Comparison of ENCODE assay signal across 15 cellular contexts in the genomic region with DNA sequence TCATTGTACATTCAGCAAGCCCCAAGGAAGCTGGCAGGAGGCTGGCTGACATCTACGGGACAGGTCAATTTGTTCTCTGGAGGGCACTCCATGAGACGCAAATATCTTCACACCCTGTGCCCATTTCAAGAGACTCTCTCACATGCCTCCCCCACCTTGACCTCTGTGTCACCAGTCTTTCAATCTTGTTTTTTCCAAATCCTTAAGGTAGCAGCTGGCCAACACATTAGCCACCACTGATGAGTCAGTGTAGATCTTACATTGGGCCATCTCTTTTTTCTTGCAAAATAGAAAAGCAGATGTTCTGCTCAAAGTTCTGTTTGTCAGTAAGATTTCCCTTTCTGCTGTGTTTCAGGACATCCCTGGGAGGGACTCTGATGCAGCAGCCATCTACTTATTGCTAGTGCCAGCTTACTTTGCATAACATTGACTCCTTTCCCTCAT. TPM values are rescaled to one million over a fixed set of nuclear protein-coding genes. Genes with fewer than 3 reads are reported as not detected.
DNase-seq lines count a peak whose midpoint lies in the region; ATAC-seq and TF ChIP-seq lines count a peak whose summit lies in the region.
"Had no signal": no experiment of that assay in that cellular context is flagged by ENCODE, and none has a peak within 500 bp of the region (broad histone marks: within the 10 kb centered on the region; RNA-seq: fewer than 3 reads in every experiment).

No MANE protein-coding gene starts in this region.

- H3K9me3 ChIP-seq in gastrocnemius medialis, result no peaks in the 10 kb centered on the region
- H3K9me3 ChIP-seq: BE2C had no signal

- CTCF ChIA-PET in WTC11 (lab: Charles Lee), result no interaction called here

- H3K4me3 Mint-ChIP-seq in activated T-cell treated with anti-CD3 and anti-CD28 coated beads, Interleukin-2, amount 50 U/mL, for 4 hours, result peak overlapping the region; percentile 19
- H3K4me3 Mint-ChIP-seq in WTC11, result no peak overlapping the region

- POLR2A ChIA-PET in WTC11 (lab: Charles Lee), result no interaction called here

- H3K27ac ChIP-seq in gastrocnemius medialis (peak overlapping the region in 2 of 4 donors; percentile 29 to 46), substantia nigra (ENCODE audit: low read depth, low read length, poor library complexity, severe bottlenecking) (no peak overlapping the region)
- H3K27ac ChIP-seq: adrenal gland, dorsolateral prefrontal cortex, KMS-11 had no signal

- peaks cover 36% of the 10 kb centered on the region for H3K4me1 Mint-ChIP-seq in activated T-cell treated with anti-CD3 and anti-CD28 coated beads, Interleukin-2, amount 50 U/mL, for 4 hours (ENCODE audit: low read depth)
- H3K4me1 Mint-ChIP-seq in WTC11, result peaks cover 32% of the 10 kb centered on the region

- H3K27me3 ChIP-seq in gastrocnemius medialis, result peaks cover 3 to 16% (median 7%) of the 10 kb centered on the region in 3 donors
- H3K27me3 ChIP-seq: BE2C had no signal

- intact Hi-C loops in gastrocnemius medialis (cut with DNase I; ENCODE audit: low total_unique reads), result no loop called here

- ATAC-seq in activated T-cell treated with anti-CD3 and anti-CD28 coated beads, Interleukin-2, amount 50 U/mL, for 4 hours, result no peak
- ATAC-seq in gastrocnemius medialis, result peak; percentile 58 to 66
- ATAC-seq in WTC11, result no peak

- no peak for TF ChIP-seq POLR2A in gastrocnemius medialis (IDR thresholded peaks at IDR 0.05)

- H3K27me3 Mint-ChIP-seq in activated T-cell treated with anti-CD3 and anti-CD28 coated beads, Interleukin-2, amount 50 U/mL, for 4 hours (ENCODE audit: low read depth), result no peaks in the 10 kb centered on the region
- peaks cover 40% of the 10 kb centered on the region for H3K27me3 Mint-ChIP-seq in WTC11 (ENCODE audit: low read depth)

- no peaks in the 10 kb centered on the region for H3K36me3 ChIP-seq in gastrocnemius medialis
- H3K36me3 ChIP-seq: adrenal gland, BE2C had no signal

- H3K4me1 ChIP-seq in gastrocnemius medialis, result peaks cover 4 to 5% of the 10 kb centered on the region in 2 donors
- H3K4me1 ChIP-seq: BE2C had no signal

- peaks cover 4% of the 10 kb centered on the region for H3K36me3 Mint-ChIP-seq in activated T-cell treated with anti-CD3 and anti-CD28 coated beads, Interleukin-2, amount 50 U/mL, for 4 hours (ENCODE audit: insufficient read depth)
- H3K36me3 Mint-ChIP-seq in WTC11, result peaks cover 23% of the 10 kb centered on the region

- no peak for TF ChIP-seq CTCF in epithelial cell of esophagus (IDR thresholded peaks at IDR 0.05; ENCODE audit: insufficient read depth, low read depth, low read length, missing control alignments)
- TF ChIP-seq CTCF in gastrocnemius medialis (IDR thresholded peaks at IDR 0.05 in 4 of 5, conservative IDR thresholded peaks at IDR 0.05 in 1 of 5), result no peak
- no peak for TF ChIP-seq CTCF in WTC11 (IDR thresholded peaks at IDR 0.05)

- peaks cover 12% of the 10 kb centered on the region for H3K9me3 Mint-ChIP-seq in activated T-cell treated with anti-CD3 and anti-CD28 coated beads, Interleukin-2, amount 50 U/mL, for 4 hours
- peaks cover 32% of the 10 kb centered on the region for H3K9me3 Mint-ChIP-seq in WTC11

- no peak overlapping the region for H3K4me3 ChIP-seq in epithelial cell of esophagus (ENCODE audit: low read length)
- no peak overlapping the region for H3K4me3 ChIP-seq in gastrocnemius medialis
- H3K4me3 ChIP-seq: adrenal gland, dorsolateral prefrontal cortex had no signal

- DNase-seq in activated T-cell treated with anti-CD3 and anti-CD28 coated beads, Interleukin-2, amount 50 U/mL, for 4 hours, result no peak
- DNase-seq in activated T-cell treated with anti-CD3 and anti-CD28 coated beads for 4 hours, result no peak
- peak; percentile 74 for DNase-seq in HS-5 (ENCODE audit: low read depth)
- DNase-seq in epithelial cell of esophagus (ENCODE audit: low read depth), result peak; percentile 33
- DNase-seq in gastrocnemius medialis, result peak in 1 of 2 donors; percentile 25
- no peak for DNase-seq in substantia nigra (lab: John Stamatoyannopoulos, UW)
- no peak for DNase-seq in dedifferentiated amniotic fluid mesenchymal stem cell (ENCODE audit: extremely low spot score)
- DNase-seq in WTC11 (ENCODE audit: low spot score), result no peak
- DNase-seq: adrenal gland, BE2C, dorsolateral prefrontal cortex, GF-D8, NCI-H2107 had no signal

- in situ Hi-C loops in gastrocnemius medialis (cut with MboI; ENCODE audit: low sequenced_read_pairs in 4 of 4), result no loop called here

- no peak overlapping the region for H3K27ac Mint-ChIP-seq in WTC11

TF ChIP-seq in WTC11, 78 proteins besides CTCF, POLR2A, EP300 and RAD21:
- TF ChIP-seq MYBL2 (CRISPR knock-in tag; IDR thresholded peaks at IDR 0.05) (no peak), GRHL2 (CRISPR knock-in tag; IDR thresholded peaks at IDR 0.05; ENCODE audit: insufficient replicate concordance, severe bottlenecking) (no peak), ZNF317 (CRISPR knock-in tag; IDR thresholded peaks at IDR 0.05; ENCODE audit: borderline replicate concordance, low read depth) (no peak), SOX15 (CRISPR knock-in tag; IDR thresholded peaks at IDR 0.05) (no peak), NFYB (CRISPR knock-in tag; conservative IDR thresholded peaks at IDR 0.05; ENCODE audit: low read depth) (no peak), TEAD1 (CRISPR knock-in tag; IDR thresholded peaks at IDR 0.05) (no peak), PRRX2 (CRISPR knock-in tag; IDR thresholded peaks at IDR 0.05) (no peak), CREM (CRISPR knock-in tag; IDR thresholded peaks at IDR 0.05) (no peak)
- TF ChIP-seq, protein P1, sequence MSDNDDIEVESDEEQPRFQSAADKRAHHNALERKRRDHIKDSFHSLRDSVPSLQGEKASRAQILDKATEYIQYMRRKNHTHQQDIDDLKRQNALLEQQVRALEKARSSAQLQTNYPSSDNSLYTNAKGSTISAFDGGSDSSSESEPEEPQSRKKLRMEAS (CRISPR knock-in tag; IDR thresholded peaks at IDR 0.05), result no peak
- TF ChIP-seq, protein P2, sequence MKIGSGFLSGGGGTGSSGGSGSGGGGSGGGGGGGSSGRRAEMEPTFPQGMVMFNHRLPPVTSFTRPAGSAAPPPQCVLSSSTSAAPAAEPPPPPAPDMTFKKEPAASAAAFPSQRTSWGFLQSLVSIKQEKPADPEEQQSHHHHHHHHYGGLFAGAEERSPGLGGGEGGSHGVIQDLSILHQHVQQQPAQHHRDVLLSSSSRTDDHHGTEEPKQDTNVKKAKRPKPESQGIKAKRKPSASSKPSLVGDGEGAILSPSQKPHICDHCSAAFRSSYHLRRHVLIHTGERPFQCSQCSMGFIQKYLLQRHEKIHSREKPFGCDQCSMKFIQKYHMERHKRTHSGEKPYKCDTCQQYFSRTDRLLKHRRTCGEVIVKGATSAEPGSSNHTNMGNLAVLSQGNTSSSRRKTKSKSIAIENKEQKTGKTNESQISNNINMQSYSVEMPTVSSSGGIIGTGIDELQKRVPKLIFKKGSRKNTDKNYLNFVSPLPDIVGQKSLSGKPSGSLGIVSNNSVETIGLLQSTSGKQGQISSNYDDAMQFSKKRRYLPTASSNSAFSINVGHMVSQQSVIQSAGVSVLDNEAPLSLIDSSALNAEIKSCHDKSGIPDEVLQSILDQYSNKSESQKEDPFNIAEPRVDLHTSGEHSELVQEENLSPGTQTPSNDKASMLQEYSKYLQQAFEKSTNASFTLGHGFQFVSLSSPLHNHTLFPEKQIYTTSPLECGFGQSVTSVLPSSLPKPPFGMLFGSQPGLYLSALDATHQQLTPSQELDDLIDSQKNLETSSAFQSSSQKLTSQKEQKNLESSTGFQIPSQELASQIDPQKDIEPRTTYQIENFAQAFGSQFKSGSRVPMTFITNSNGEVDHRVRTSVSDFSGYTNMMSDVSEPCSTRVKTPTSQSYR (CRISPR knock-in tag; IDR thresholded peaks at IDR 0.05), result no peak
- TF ChIP-seq, protein P3, sequence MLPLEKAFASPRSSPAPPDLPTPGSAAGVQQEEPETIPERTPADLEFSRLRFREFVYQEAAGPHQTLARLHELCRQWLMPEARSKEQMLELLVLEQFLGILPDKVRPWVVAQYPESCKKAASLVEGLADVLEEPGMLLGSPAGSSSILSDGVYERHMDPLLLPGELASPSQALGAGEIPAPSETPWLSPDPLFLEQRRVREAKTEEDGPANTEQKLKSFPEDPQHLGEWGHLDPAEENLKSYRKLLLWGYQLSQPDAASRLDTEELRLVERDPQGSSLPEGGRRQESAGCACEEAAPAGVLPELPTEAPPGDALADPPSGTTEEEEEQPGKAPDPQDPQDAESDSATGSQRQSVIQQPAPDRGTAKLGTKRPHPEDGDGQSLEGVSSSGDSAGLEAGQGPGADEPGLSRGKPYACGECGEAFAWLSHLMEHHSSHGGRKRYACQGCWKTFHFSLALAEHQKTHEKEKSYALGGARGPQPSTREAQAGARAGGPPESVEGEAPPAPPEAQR (CRISPR knock-in tag; IDR thresholded peaks at IDR 0.05), result no peak

RNA-seq across cellular contexts. Expression of a gene that starts 1.7 kb away (rescaled TPM):
- 10 to 100 TPM in 2 of 3 donors, 1 to 10 TPM in 1; 8.6 to 15.6 (median 15.3) TPM for total RNA-seq in activated T-cell treated with anti-CD3 and anti-CD28 coated beads, Interleukin-2, amount 50 U/mL, for 4 hours
- total RNA-seq in gastrocnemius medialis (1 to 10 TPM; 2.2 to 7.9 (median 3.7) TPM), WTC11 (2021) (2.7 to 3.6 TPM (median 2.7 TPM) in 3 replicates)
- total RNA-seq: osteocyte had no signal

Comparison
In these comparisons a context has a peak if more than half of its experiments do, and no peak if none do; other contexts are left out.
1. ATAC-seq: peak in gastrocnemius medialis (2 of 2); none in activated T-cell treated with anti-CD3 and anti-CD28 coated beads, Interleukin-2, amount 50 U/mL, for 4 hours (0 of 2) and WTC11 (single experiment).
2. DNase-seq: peak in HS-5 (single experiment) and epithelial cell of esophagus (single experiment); none in activated T-cell treated with anti-CD3 and anti-CD28 coated beads, Interleukin-2, amount 50 U/mL, for 4 hours (single experiment), activated T-cell treated with anti-CD3 and anti-CD28 coated beads for 4 hours (single experiment), substantia nigra (0 of 49), dedifferentiated amniotic fluid mesenchymal stem cell (single experiment) and WTC11 (single experiment).